8 cellular contexts compared by ENCODE assay signal in genomic region chr15:75178171-75178937, GRCh38. TPM values are rescaled to one million over a fixed set of nuclear protein-coding genes. Genes with fewer than 3 reads are reported as not detected.
DNase-seq lines count a peak whose midpoint lies in the region; ATAC-seq lines count a peak whose summit lies in the region.
"Had no signal": no experiment of that assay in that cellular context is flagged by ENCODE, and none has a peak within 500 bp of the region (broad histone marks: within the 10 kb centered on the region; RNA-seq: fewer than 3 reads in every experiment).

No MANE protein-coding gene starts in this region.

- H3K27ac Mint-ChIP-seq in stimulated activated naive CD8-positive, alpha-beta T cell treated with anti-CD3 and anti-CD28 coated beads, Interleukin-15, amount 100 ng/mL, for 72 hours, result peak overlapping the region in 1 of 2 donors; percentile 40

- intact Hi-C loops in left colon (cut with DNase I, micrococcal nuclease), result no loop called here

- peaks cover 80% of the 10 kb centered on the region for H3K27me3 Mint-ChIP-seq in stimulated activated naive CD8-positive, alpha-beta T cell treated with anti-CD3 and anti-CD28 coated beads, Interleukin-15, amount 100 ng/mL, for 72 hours

- H3K27ac ChIP-seq in HUES6 (ENCODE audit: low read depth, low read length), result no peak overlapping the region
- H3K27ac ChIP-seq: epithelial cell of prostate had no signal

- H3K9me3 Mint-ChIP-seq in stimulated activated naive CD8-positive, alpha-beta T cell treated with anti-CD3 and anti-CD28 coated beads, Interleukin-15, amount 100 ng/mL, for 72 hours, result no peaks in the 10 kb centered on the region

- H3K36me3 ChIP-seq in HUES6 (ENCODE audit: control insufficient read depth, insufficient read depth, low read length) (no peaks in the 10 kb centered on the region), adipocyte (ENCODE audit: control insufficient read depth, insufficient read depth, low read length, severe bottlenecking) (no peaks in the 10 kb centered on the region)

- H3K9ac ChIP-seq in HUES6 (ENCODE audit: low read length) (peak overlapping the region; percentile 49), adipocyte (ENCODE audit: low read length) (peak overlapping the region; percentile 27)

- no peaks in the 10 kb centered on the region for H3K9me3 ChIP-seq in HUES6 (ENCODE audit: control insufficient read depth, insufficient read depth, low read depth, low read length)
- H3K9me3 ChIP-seq in adipocyte (ENCODE audit: control insufficient read depth, low read length), result no peaks in the 10 kb centered on the region

- ATAC-seq in left colon (peak; percentile 22), HG03378 (IDR thresholded peaks at IDR 0.05; ENCODE audit: unreplicated experiment) (no peak)
- ATAC-seq in stimulated activated naive CD8-positive, alpha-beta T cell treated with anti-CD3 and anti-CD28 coated beads, Interleukin-15, amount 100 ng/mL, for 72 hours, result peak; percentile 36

- H3K4me1 Mint-ChIP-seq in stimulated activated naive CD8-positive, alpha-beta T cell treated with anti-CD3 and anti-CD28 coated beads, Interleukin-15, amount 100 ng/mL, for 72 hours, result peaks cover 23% of the 10 kb centered on the region

- H3K4me3 Mint-ChIP-seq in stimulated activated naive CD8-positive, alpha-beta T cell treated with anti-CD3 and anti-CD28 coated beads, Interleukin-15, amount 100 ng/mL, for 72 hours, result peak overlapping the region in 1 of 2 donors; percentile 52

- no peak for DNase-seq in adipocyte (ENCODE audit: low read depth)
- DNase-seq in left colon, result peak; percentile 62 to 68
- no peak for DNase-seq in stimulated activated naive CD8-positive, alpha-beta T cell treated with anti-CD3 and anti-CD28 coated beads, Interleukin-15, amount 100 ng/mL, for 72 hours
- DNase-seq in NCI-H2171 treated with DMSO at 0.1 percent for 48 hours (lab: John Stamatoyannopoulos, UW), result no peak
- DNase-seq in H4 (ENCODE audit: low spot score), result no peak

- H3K4me1 ChIP-seq in HUES6 (ENCODE audit: control insufficient read depth, insufficient read depth, low read length) (peaks cover 44% of the 10 kb centered on the region), adipocyte (ENCODE audit: control insufficient read depth, insufficient read depth, low read length) (peaks cover 68% of the 10 kb centered on the region)

- H3K27me3 ChIP-seq in HUES6 (ENCODE audit: control insufficient read depth, insufficient read depth, low read length) (peaks cover 31% of the 10 kb centered on the region), adipocyte (replicated peaks; ENCODE audit: control insufficient read depth, insufficient read depth, low read length) (no peaks in the 10 kb centered on the region)

- H3K4me3 ChIP-seq in HUES6 (ENCODE audit: low read depth, low read length), result peak overlapping the region; percentile 52
- H3K4me3 ChIP-seq in adipocyte (ENCODE audit: low read length), result peak overlapping the region; percentile 7

RNA-seq across cellular contexts. Expression of gene C15orf39, which starts 23.3 kb away (rescaled TPM):
- 10 to 100 TPM; 23.1 to 26.9 TPM for total RNA-seq in left colon
- total RNA-seq in H4 (2014; rRNA removed; shearing (Covaris generic)), result 9.2 and 10.8 TPM in 2 replicates

Comparison
In these comparisons a context has a peak if more than half of its experiments do, and no peak if none do; other contexts are left out.
1. DNase-seq: peak in left colon (2 of 2); none in adipocyte (single experiment), stimulated activated naive CD8-positive, alpha-beta T cell treated with anti-CD3 and anti-CD28 coated beads, Interleukin-15, amount 100 ng/mL, for 72 hours (0 of 2), NCI-H2171 treated with DMSO at 0.1 percent for 48 hours (single experiment) and H4 (single experiment).